ENCODE assay signal across 1 cellular context in the genomic region with DNA sequence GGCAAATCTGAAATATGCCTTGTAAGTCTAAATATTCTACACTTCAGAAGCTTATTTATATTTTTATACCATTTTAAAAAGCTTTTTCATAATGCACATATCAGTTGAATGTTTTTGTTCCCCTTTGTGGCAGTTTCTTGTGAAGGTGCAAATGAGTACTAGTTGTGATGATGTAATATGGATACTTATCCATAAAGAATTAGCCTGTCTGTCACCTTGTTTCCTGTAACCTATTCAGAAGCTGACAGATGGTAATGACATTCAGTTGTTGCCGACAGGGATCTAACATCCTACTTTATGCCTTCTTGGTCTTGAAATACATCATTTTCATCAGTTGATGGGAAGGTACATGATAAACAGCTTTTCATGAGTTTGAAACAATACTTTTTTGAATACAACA.
TF ChIP-seq lines count a peak whose summit lies in the region.

No MANE protein-coding gene starts in this region.

TF ChIP-seq in WTC11, 78 proteins besides CTCF, POLR2A, EP300 and RAD21 (continued from another document):
- TF ChIP-seq, protein P1, sequence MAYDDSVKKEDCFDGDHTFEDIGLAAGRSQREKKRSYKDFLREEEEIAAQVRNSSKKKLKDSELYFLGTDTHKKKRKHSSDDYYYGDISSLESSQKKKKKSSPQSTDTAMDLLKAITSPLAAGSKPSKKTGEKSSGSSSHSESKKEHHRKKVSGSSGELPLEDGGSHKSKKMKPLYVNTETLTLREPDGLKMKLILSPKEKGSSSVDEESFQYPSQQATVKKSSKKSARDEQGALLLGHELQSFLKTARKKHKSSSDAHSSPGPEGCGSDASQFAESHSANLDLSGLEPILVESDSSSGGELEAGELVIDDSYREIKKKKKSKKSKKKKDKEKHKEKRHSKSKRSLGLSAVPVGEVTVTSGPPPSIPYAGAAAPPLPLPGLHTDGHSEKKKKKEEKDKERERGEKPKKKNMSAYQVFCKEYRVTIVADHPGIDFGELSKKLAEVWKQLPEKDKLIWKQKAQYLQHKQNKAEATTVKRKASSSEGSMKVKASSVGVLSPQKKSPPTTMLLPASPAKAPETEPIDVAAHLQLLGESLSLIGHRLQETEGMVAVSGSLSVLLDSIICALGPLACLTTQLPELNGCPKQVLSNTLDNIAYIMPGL (CRISPR knock-in tag; IDR thresholded peaks at IDR 0.05), result no peak
- TF ChIP-seq NR1H2 (CRISPR knock-in tag; IDR thresholded peaks at IDR 0.05), result no peak
- no peak for TF ChIP-seq GABPB1 (CRISPR knock-in tag; IDR thresholded peaks at IDR 0.05)
